19 cellular contexts compared by ENCODE assay signal in the genomic region with DNA sequence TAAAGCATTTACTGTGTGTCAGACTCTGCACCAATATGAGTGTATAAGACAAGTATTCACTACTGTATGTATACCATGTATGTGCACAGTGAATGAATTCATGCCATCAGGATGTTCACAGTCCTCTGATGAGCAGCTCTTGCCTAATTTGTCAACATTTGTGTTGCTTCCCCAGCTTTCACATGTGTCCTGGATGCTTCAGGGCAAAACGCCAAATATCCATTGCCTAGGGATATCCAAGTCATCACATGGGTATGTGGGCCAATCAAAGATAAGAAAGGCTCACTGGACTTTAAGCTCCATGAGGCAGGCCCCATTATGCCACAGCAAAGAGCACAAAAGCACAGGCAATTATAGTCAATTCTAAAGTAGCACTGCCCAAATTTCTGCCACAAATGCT.
DNase-seq lines count a peak whose midpoint lies in the region; ATAC-seq and TF ChIP-seq lines count a peak whose summit lies in the region.
"Had no signal": no experiment of that assay in that cellular context is flagged by ENCODE, and none has a peak within 500 bp of the region (broad histone marks: within the 10 kb centered on the region; RNA-seq: fewer than 3 reads in every experiment).

No MANE protein-coding gene starts in this region.

- H3K27me3 ChIP-seq in CD4-positive, alpha-beta memory T cell (ENCODE audit: insufficient read depth, low read length): no peaks in the 10 kb centered on the region
- H3K27me3 ChIP-seq: testis had no signal

- H3K4me3 Mint-ChIP-seq in HFFc6: peak overlapping the region; percentile 70
- H3K4me3 Mint-ChIP-seq in CD4-positive, alpha-beta memory T cell: no peak overlapping the region
- H3K4me3 Mint-ChIP-seq: activated naive CD8-positive, alpha-beta T cell; naive thymus-derived CD4-positive, alpha-beta T cell; T-helper 17 cell had no signal

- no peaks in the 10 kb centered on the region for H3K9me3 Mint-ChIP-seq in HFFc6
- no peaks in the 10 kb centered on the region for H3K9me3 Mint-ChIP-seq in CD4-positive, alpha-beta memory T cell

- POLR2A ChIA-PET in CD4-positive, alpha-beta memory T cell (lab: Charles Lee; ENCODE audit: partially characterized antibody): no interaction called here

- no peaks in the 10 kb centered on the region for H3K4me1 ChIP-seq in CD4-positive, alpha-beta memory T cell (ENCODE audit: insufficient read depth, low read length)
- H3K4me1 ChIP-seq: prostate gland, testis had no signal

- DNase-seq in AG09319 (ENCODE audit: extremely low read depth, low read depth): peak; percentile 11
- peak; percentile 71 for DNase-seq in HFFc6
- peak; percentile 31 for DNase-seq in T1000 (lab: John Stamatoyannopoulos, UW)
- peak; percentile 5 for DNase-seq in fibroblast of the conjunctiva (ENCODE audit: low read depth)
- DNase-seq in CD4-positive, alpha-beta memory T cell: no peak
- DNase-seq in DMS79 (lab: John Stamatoyannopoulos, UW): no peak
- DNase-seq in SKM-1 (lab: John Stamatoyannopoulos, UW; ENCODE audit: unreplicated experiment): no peak
- DNase-seq: activated CD4-positive, alpha-beta T cell treated with anti-CD3 and anti-CD28 coated beads for 48 hours; activated T-cell treated with anti-CD3 and anti-CD28 coated beads, Interleukin-2, amount 50 U/mL, for 1 hour; hippocampal formation; left colon; naive thymus-derived CD4-positive, alpha-beta T cell; NCI-H2227 treated with DMSO at 0.1 percent for 48 hours; T-helper 17 cell; testis had no signal

- no peak for ATAC-seq in GM21723 (IDR thresholded peaks at IDR 0.05; ENCODE audit: unreplicated experiment)
- ATAC-seq: left colon; naive thymus-derived CD4-positive, alpha-beta T cell; Panc1; T-helper 17 cell had no signal

- H3K4me3 ChIP-seq in CD4-positive, alpha-beta memory T cell (ENCODE audit: low read length in 2 of 2): no peak overlapping the region
- H3K4me3 ChIP-seq: prostate gland, testis had no signal

- TF ChIP-seq CTCF in AG09319 (IDR thresholded peaks at IDR 0.05; ENCODE audit: low read depth, low read length) (no peak), HFFc6 (IDR thresholded peaks at IDR 0.05) (no peak)

- H3K27me3 Mint-ChIP-seq in HFFc6 (ENCODE audit: insufficient read depth): peaks cover 2% of the 10 kb centered on the region
- no peaks in the 10 kb centered on the region for H3K27me3 Mint-ChIP-seq in CD4-positive, alpha-beta memory T cell
- H3K27me3 Mint-ChIP-seq: activated naive CD8-positive, alpha-beta T cell; T-helper 17 cell had no signal

- no peak overlapping the region for H3K27ac ChIP-seq in CD4-positive, alpha-beta memory T cell (ENCODE audit: low read depth, low read length)
- H3K27ac ChIP-seq: prostate gland, testis had no signal

- H3K4me1 Mint-ChIP-seq in HFFc6 (ENCODE audit: low read depth): peaks cover 74% of the 10 kb centered on the region
- peaks cover 0 to 1% (median 0%) of the 10 kb centered on the region in 4 donors for H3K4me1 Mint-ChIP-seq in CD4-positive, alpha-beta memory T cell

- intact Hi-C loops in CD4-positive, alpha-beta memory T cell (cut with micrococcal nuclease): no loop called here

- H3K9me3 ChIP-seq in CD4-positive, alpha-beta memory T cell (ENCODE audit: control insufficient read depth in 1 of 2, low read length in 2 of 2): no peaks in the 10 kb centered on the region
- H3K9me3 ChIP-seq: prostate gland, testis had no signal

- no peaks in the 10 kb centered on the region; the same call in 1 of the 2 replicates for H3K36me3 Mint-ChIP-seq in HFFc6 (ENCODE audit: low read depth)
- H3K36me3 Mint-ChIP-seq in CD4-positive, alpha-beta memory T cell: no peaks in the 10 kb centered on the region
- H3K36me3 Mint-ChIP-seq: activated naive CD8-positive, alpha-beta T cell; naive thymus-derived CD4-positive, alpha-beta T cell had no signal

- CTCF ChIA-PET in CD4-positive, alpha-beta memory T cell (lab: Charles Lee; ENCODE audit: partially characterized antibody): no interaction called here

- H3K27ac Mint-ChIP-seq in HFFc6: peak overlapping the region; percentile 10; the same call in 1 of the 2 replicates
- peak overlapping the region in 1 of 7 donors; percentile 67 for H3K27ac Mint-ChIP-seq in CD4-positive, alpha-beta memory T cell
- H3K27ac Mint-ChIP-seq: activated naive CD8-positive, alpha-beta T cell; naive thymus-derived CD4-positive, alpha-beta T cell had no signal

- no peaks in the 10 kb centered on the region for H3K36me3 ChIP-seq in CD4-positive, alpha-beta memory T cell (ENCODE audit: insufficient read depth, low read length)
- H3K36me3 ChIP-seq: prostate gland had no signal

Comparison
In these comparisons a context has a peak if more than half of its experiments do, and no peak if none do; other contexts are left out.
1. DNase-seq: peak in AG09319 (single experiment), HFFc6 (single experiment), T1000 (single experiment) and fibroblast of the conjunctiva (single experiment); none in CD4-positive, alpha-beta memory T cell (0 of 5), DMS79 (single experiment) and SKM-1 (single experiment).